In genomic region chr10:113099431-113100298, GRCh38 we compare ENCODE assay signal across 8 cellular contexts.
DNase-seq lines count a peak whose midpoint lies in the region; ATAC-seq and TF ChIP-seq lines count a peak whose summit lies in the region.

No MANE protein-coding gene starts in this region.

- ATAC-seq in heart right ventricle = peak in 5 of 8 donors; percentile 23 to 38 (median 26)
- ATAC-seq in left cardiac atrium = no peak
- ATAC-seq in RWPE2 (ENCODE audit: low read depth) = peak; percentile 90
- no peak for ATAC-seq in HG03039 (IDR thresholded peaks at IDR 0.05; ENCODE audit: unreplicated experiment)
- ATAC-seq in GM18502 (IDR thresholded peaks at IDR 0.05; ENCODE audit: poor library complexity, unreplicated experiment) = no peak
- no peak for ATAC-seq in HG03520 (IDR thresholded peaks at IDR 0.05; ENCODE audit: unreplicated experiment)

- H3K9me2 ChIP-seq in hepatocyte (replicated peaks; ENCODE audit: insufficient read depth) (no peaks in the 10 kb centered on the region), MM.1S (replicated peaks; ENCODE audit: insufficient read depth, low read length) (no peaks in the 10 kb centered on the region)

- H3K4me1 ChIP-seq in heart right ventricle = peaks cover 0 to 62% (median 44%) of the 10 kb centered on the region in 9 donors
- H3K4me1 ChIP-seq in RWPE2 (ENCODE audit: insufficient read depth, poor library complexity, severe bottlenecking) = peaks cover 32% of the 10 kb centered on the region
- H3K4me1 ChIP-seq in hepatocyte (ENCODE audit: insufficient read depth) = peaks cover 33% of the 10 kb centered on the region
- H3K4me1 ChIP-seq in MM.1S (ENCODE audit: low read length) = no peaks in the 10 kb centered on the region

- H3K79me2 ChIP-seq in hepatocyte (peaks cover 85% of the 10 kb centered on the region), MM.1S (ENCODE audit: low read length) (no peaks in the 10 kb centered on the region)

- H3K27ac ChIP-seq in heart right ventricle = peak overlapping the region in 1 of 10 donors; percentile 31
- H3K27ac ChIP-seq in RWPE2 (ENCODE audit: poor library complexity, severe bottlenecking) = peak overlapping the region; percentile 78
- peak overlapping the region; percentile 77 for H3K27ac ChIP-seq in hepatocyte
- no peak overlapping the region for H3K27ac ChIP-seq in MM.1S (ENCODE audit: low read length)

- no peaks in the 10 kb centered on the region for H3K9me3 ChIP-seq in heart right ventricle
- H3K9me3 ChIP-seq in RWPE2 (ENCODE audit: severe bottlenecking) = no peaks in the 10 kb centered on the region
- no peaks in the 10 kb centered on the region for H3K9me3 ChIP-seq in hepatocyte (ENCODE audit: low read depth)
- no peaks in the 10 kb centered on the region for H3K9me3 ChIP-seq in MM.1S (replicated peaks; ENCODE audit: insufficient read depth, low read length)

- 48 to 57% methylated on average over 16 of the region's 16 CpGs for WGBS in heart right ventricle, 2 donors
- WGBS in hepatocyte (ENCODE audit: low lambda C conversion rate, missing lambda C conversion rate) = 53% methylated on average over 16 of the region's 16 CpGs

- TF ChIP-seq CTCF in heart right ventricle (IDR thresholded peaks at IDR 0.05) = no peak
- TF ChIP-seq CTCF in RWPE2 (IDR thresholded peaks at IDR 0.05; ENCODE audit: poor library complexity, severe bottlenecking) = no peak
- TF ChIP-seq CTCF in hepatocyte (IDR thresholded peaks at IDR 0.05; ENCODE audit: poor library complexity) = no peak
- TF ChIP-seq CTCF in MM.1S (IDR thresholded peaks at IDR 0.05; ENCODE audit: low read length) = no peak

- no peak overlapping the region for H2AFZ ChIP-seq in hepatocyte
- H2AFZ ChIP-seq in MM.1S (ENCODE audit: low read length) = no peak overlapping the region

- H3K4me3 ChIP-seq in heart right ventricle (no peak overlapping the region), RWPE2 (ENCODE audit: severe bottlenecking) (no peak overlapping the region), hepatocyte (no peak overlapping the region), MM.1S (ENCODE audit: low read length) (no peak overlapping the region)

- H3K36me3 ChIP-seq in heart right ventricle (peaks cover 0 to 4% (median 0%) of the 10 kb centered on the region in 9 donors), RWPE2 (ENCODE audit: low read depth) (peaks cover 4% of the 10 kb centered on the region), hepatocyte (replicated peaks; ENCODE audit: insufficient read depth, low read depth) (no peaks in the 10 kb centered on the region), MM.1S (replicated peaks; ENCODE audit: insufficient read depth, low read length) (no peaks in the 10 kb centered on the region)

- H3K4me2 ChIP-seq in hepatocyte (peak overlapping the region; percentile 34), MM.1S (ENCODE audit: low read depth, low read length) (no peak overlapping the region)

- no peaks in the 10 kb centered on the region for H3F3A ChIP-seq in MM.1S (ENCODE audit: insufficient read depth, low read length)

- no peak for DNase-seq in heart right ventricle
- no peak for DNase-seq in left cardiac atrium
- DNase-seq in RWPE2 (ENCODE audit: low spot score) = peak; percentile 73
- peak; percentile 18 for DNase-seq in hepatocyte (ENCODE audit: low spot score)
- no peak for DNase-seq in MM.1S

- intact Hi-C loops in heart right ventricle (cut with DNase I) (no loop called here), left cardiac atrium (cut with DNase I) (no loop called here)

- H3K27me3 ChIP-seq in heart right ventricle (no peaks in the 10 kb centered on the region), RWPE2 (ENCODE audit: insufficient read depth, poor library complexity, severe bottlenecking) (no peaks in the 10 kb centered on the region), hepatocyte (no peaks in the 10 kb centered on the region), MM.1S (replicated peaks; ENCODE audit: insufficient read depth, low read length) (no peaks in the 10 kb centered on the region)

- H3K9ac ChIP-seq in MM.1S (ENCODE audit: low read length) = no peak overlapping the region

- H4K20me1 ChIP-seq in hepatocyte (ENCODE audit: insufficient read depth, poor library complexity, severe bottlenecking) (peaks cover 5% of the 10 kb centered on the region), MM.1S (ENCODE audit: insufficient read depth, low read length) (no peaks in the 10 kb centered on the region)

Comparison
In these comparisons a context has a peak if more than half of its experiments do, and no peak if none do; other contexts are left out.
1. ATAC-seq: peak in heart right ventricle (5 of 8) and RWPE2 (single experiment); none in left cardiac atrium (0 of 2), HG03039 (single experiment), GM18502 (single experiment) and HG03520 (single experiment).
2. DNase-seq: peak in RWPE2 (single experiment) and hepatocyte (single experiment); none in heart right ventricle (0 of 2), left cardiac atrium (single experiment) and MM.1S (single experiment).